ENCODE assay signal across 1 cellular context in genomic region chr11:10305262-10305963, GRCh38.
TF ChIP-seq lines count a peak whose summit lies in the region.

No MANE protein-coding gene starts in this region.

TF ChIP-seq in WTC11, 78 proteins besides CTCF, POLR2A, EP300 and RAD21 (continued from another document):
- 0 out of 2 replicates have a peak, but pooled peaks have one; percentile 2 for TF ChIP-seq AFF4 (CRISPR knock-in tag; IDR thresholded peaks at IDR 0.05; ENCODE audit: borderline replicate concordance)
- no peak for TF ChIP-seq ATF1 (CRISPR knock-in tag; IDR thresholded peaks at IDR 0.05)
- TF ChIP-seq IRF1 (CRISPR knock-in tag; IDR thresholded peaks at IDR 0.05), result 0 out of 2 replicates have a peak, but pooled peaks have one; percentile 43
- TF ChIP-seq FOXK1 (CRISPR knock-in tag; IDR thresholded peaks at IDR 0.05), result 0 out of 2 replicates have a peak, but pooled peaks have one; percentile 21
- TF ChIP-seq SP1 (CRISPR knock-in tag; conservative IDR thresholded peaks at IDR 0.05), result no peak
- no peak for TF ChIP-seq CBFB (CRISPR knock-in tag; IDR thresholded peaks at IDR 0.05; ENCODE audit: low read depth)
- no peak for TF ChIP-seq MYBL2 (CRISPR knock-in tag; IDR thresholded peaks at IDR 0.05)
- TF ChIP-seq ARID4B (CRISPR knock-in tag; IDR thresholded peaks at IDR 0.05; ENCODE audit: borderline replicate concordance), result no peak; the same call in 1 of the 2 replicates
- TF ChIP-seq CREB1 (CRISPR knock-in tag; IDR thresholded peaks at IDR 0.05), result no peak
